In the genomic region with DNA sequence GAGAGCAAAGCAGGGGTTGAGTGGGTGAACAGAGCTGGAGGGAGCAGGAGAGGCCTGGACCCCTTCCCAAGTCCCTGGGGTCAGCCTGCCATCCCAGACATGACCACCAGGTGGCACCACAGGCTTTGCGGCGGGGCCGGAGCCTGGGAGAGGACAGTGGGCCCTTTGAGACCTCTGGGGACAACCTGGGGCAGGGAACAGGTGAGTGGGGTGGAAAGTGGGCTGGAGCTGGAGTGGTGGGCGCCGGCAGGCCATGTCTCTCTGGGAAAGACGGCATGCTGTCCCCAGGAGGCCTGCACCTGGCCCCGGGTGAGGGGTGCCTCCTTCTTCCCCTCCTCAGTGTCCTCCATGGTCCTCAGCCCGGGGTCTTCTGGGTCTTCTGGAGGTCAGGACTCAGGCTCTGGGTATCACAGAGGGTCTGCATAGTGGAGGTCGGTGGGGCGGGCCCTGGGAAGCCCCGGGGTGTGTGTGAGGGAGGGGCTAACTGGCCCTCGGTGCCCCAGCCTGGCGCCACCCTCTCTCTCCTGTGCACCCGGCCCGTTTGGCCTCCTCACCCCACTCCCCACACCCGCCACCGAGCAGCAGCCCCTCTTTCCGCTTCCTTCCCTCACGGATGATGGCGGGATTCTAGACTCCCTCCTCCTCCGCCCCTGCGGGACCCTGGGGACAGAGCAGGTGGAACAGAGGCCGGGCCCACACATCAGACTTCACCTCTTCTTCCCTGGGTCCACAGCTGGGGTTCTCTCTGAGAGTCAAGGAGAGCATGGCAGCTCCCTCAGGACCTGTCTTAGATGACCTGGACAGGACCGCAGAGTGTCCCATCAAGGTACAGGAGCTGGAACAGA, we compare ENCODE assay signal across 8 cellular contexts. TPM values are rescaled to one million over a fixed set of nuclear protein-coding genes. Genes with fewer than 3 reads are reported as not detected.
DNase-seq lines count a peak whose midpoint lies in the region; ATAC-seq and TF ChIP-seq lines count a peak whose summit lies in the region.

No MANE protein-coding gene starts in this region.

- no peak overlapping the region for H3K4me3 Mint-ChIP-seq in Caco-2 (ENCODE audit: unreplicated experiment)
- H3K4me3 Mint-ChIP-seq in activated naive CD8-positive, alpha-beta T cell treated with anti-CD3 and anti-CD28 coated beads for 36 hours = no peak overlapping the region

- H3K27ac ChIP-seq in right atrium auricular region = no peak overlapping the region
- no peak overlapping the region for H3K27ac ChIP-seq in gastrocnemius medialis

- H3K4me3 ChIP-seq in Caco-2 (ENCODE audit: low read depth, low read length) = no peak overlapping the region
- H3K4me3 ChIP-seq in right atrium auricular region = no peak overlapping the region
- no peak overlapping the region for H3K4me3 ChIP-seq in gastrocnemius medialis

- H3K36me3 ChIP-seq in Caco-2 (ENCODE audit: control insufficient read depth, insufficient read depth, low read length) (no peaks in the 10 kb centered on the region), right atrium auricular region (no peaks in the 10 kb centered on the region), gastrocnemius medialis (no peaks in the 10 kb centered on the region)

- DNase-seq in Caco-2 (peak; percentile 73 to 88), right atrium auricular region (ENCODE audit: low spot score) (peak; percentile 21), gastrocnemius medialis (peak in 1 of 2 donors; percentile 53)
- DNase-seq in activated naive CD8-positive, alpha-beta T cell treated with anti-CD3 and anti-CD28 coated beads for 36 hours = peak; percentile 68

- intact Hi-C loops in Caco-2 (cut with micrococcal nuclease; ENCODE audit: unreplicated experiment) (loop anchor here (1.0 to 2.0 kb wide), 4 partner anchors 54 to 150 kb away; no protein-coding TSS in a partner anchor), gastrocnemius medialis (cut with DNase I; ENCODE audit: low total_unique reads) (loop anchor here (1.0 kb wide), 2 partner anchors 106 to 153 kb away; no protein-coding TSS in a partner anchor)

- in situ Hi-C loops in gastrocnemius medialis (cut with MboI; ENCODE audit: low sequenced_read_pairs in 4 of 4) = loop anchor here in 1 of 4 donors (25.0 kb wide), 1 partner anchor 107 kb away; no protein-coding TSS in a partner anchor

- POLR2A ChIA-PET in Caco-2 (lab: Charles Lee) = no interaction called here

- TF ChIP-seq CTCF in Caco-2 (IDR thresholded peaks at IDR 0.05; ENCODE audit: insufficient read depth in 1 of 2, low read depth in 1 of 2, low read length in 1 of 2, severe bottlenecking in 1 of 2, unreplicated experiment in 1 of 2) (peak; percentile 97), right atrium auricular region (IDR thresholded peaks at IDR 0.05) (peak; percentile 97 to 98), gastrocnemius medialis (IDR thresholded peaks at IDR 0.05 in 4 of 5, conservative IDR thresholded peaks at IDR 0.05 in 1 of 5) (peak; percentile 94 to 99 (median 97))

- no peak for TF ChIP-seq POLR2A in gastrocnemius medialis (IDR thresholded peaks at IDR 0.05)

- BruUV-seq in Caco-2 (replicated peaks; lab: Mats Ljungman, UMichigan) = no TSS peak

- H3K27me3 ChIP-seq in Caco-2 (replicated peaks; ENCODE audit: control insufficient read depth, insufficient read depth, low read length) (no peaks in the 10 kb centered on the region; the same call in 1 of the 2 replicates), right atrium auricular region (no peaks in the 10 kb centered on the region), gastrocnemius medialis (peaks cover under 1 to 9% (median 7%) of the 10 kb centered on the region in 3 donors)

- no peaks in the 10 kb centered on the region for H3K9me3 Mint-ChIP-seq in Caco-2 (ENCODE audit: unreplicated experiment)
- H3K9me3 Mint-ChIP-seq in activated naive CD8-positive, alpha-beta T cell treated with anti-CD3 and anti-CD28 coated beads for 36 hours = no peaks in the 10 kb centered on the region

- H3K27ac Mint-ChIP-seq in Caco-2 (ENCODE audit: unreplicated experiment) = no peak overlapping the region
- no peak overlapping the region for H3K27ac Mint-ChIP-seq in activated naive CD8-positive, alpha-beta T cell treated with anti-CD3 and anti-CD28 coated beads for 36 hours

- H3K36me3 Mint-ChIP-seq in Caco-2 (ENCODE audit: insufficient read depth, unreplicated experiment) = no peaks in the 10 kb centered on the region
- no peaks in the 10 kb centered on the region for H3K36me3 Mint-ChIP-seq in activated naive CD8-positive, alpha-beta T cell treated with anti-CD3 and anti-CD28 coated beads for 36 hours

- no peaks in the 10 kb centered on the region for H3K4me1 ChIP-seq in Caco-2
- H3K4me1 ChIP-seq in right atrium auricular region = peaks cover 0 to 7% of the 10 kb centered on the region in 2 donors
- H3K4me1 ChIP-seq in gastrocnemius medialis = no peaks in the 10 kb centered on the region

- no peaks in the 10 kb centered on the region for H3K9me3 ChIP-seq in Caco-2
- H3K9me3 ChIP-seq in right atrium auricular region = no peaks in the 10 kb centered on the region
- no peaks in the 10 kb centered on the region for H3K9me3 ChIP-seq in gastrocnemius medialis

- peaks cover 6% of the 10 kb centered on the region for H3K27me3 Mint-ChIP-seq in Caco-2 (ENCODE audit: insufficient read depth, unreplicated experiment)
- peaks cover 3% of the 10 kb centered on the region for H3K27me3 Mint-ChIP-seq in activated naive CD8-positive, alpha-beta T cell treated with anti-CD3 and anti-CD28 coated beads for 36 hours

- ATAC-seq in HG02798 (IDR thresholded peaks at IDR 0.05; ENCODE audit: poor library complexity, unreplicated experiment) (peak; percentile 42), SK-N-SH treated with all-trans-retinoic acid at 6 μM for 48 hours (peak; percentile 92), gastrocnemius medialis (peak; percentile 57 to 87), HG02642 (IDR thresholded peaks at IDR 0.05; ENCODE audit: poor library complexity, unreplicated experiment) (no peak), HG02623 (IDR thresholded peaks at IDR 0.05; ENCODE audit: unreplicated experiment) (no peak)

- CTCF ChIA-PET in Caco-2 (lab: Charles Lee) = interaction anchor here (0.5 to 2.4 kb wide), 10 partner anchors 19 to 282 kb away, joined by 3 to 25 read pairs (median 4); a partner anchor contains a TSS

- H3K4me1 Mint-ChIP-seq in Caco-2 (ENCODE audit: low read depth, unreplicated experiment) = no peaks in the 10 kb centered on the region
- no peaks in the 10 kb centered on the region for H3K4me1 Mint-ChIP-seq in activated naive CD8-positive, alpha-beta T cell treated with anti-CD3 and anti-CD28 coated beads for 36 hours

TF ChIP-seq in SK-N-SH treated with all-trans-retinoic acid at 6 μM for 48 hours, 23 proteins besides CTCF, POLR2A, EP300 and RAD21:
- TF ChIP-seq BACH2 (CRISPR knock-in tag; IDR thresholded peaks at IDR 0.05; ENCODE audit: borderline replicate concordance) = no peak
- TF ChIP-seq, protein P1, sequence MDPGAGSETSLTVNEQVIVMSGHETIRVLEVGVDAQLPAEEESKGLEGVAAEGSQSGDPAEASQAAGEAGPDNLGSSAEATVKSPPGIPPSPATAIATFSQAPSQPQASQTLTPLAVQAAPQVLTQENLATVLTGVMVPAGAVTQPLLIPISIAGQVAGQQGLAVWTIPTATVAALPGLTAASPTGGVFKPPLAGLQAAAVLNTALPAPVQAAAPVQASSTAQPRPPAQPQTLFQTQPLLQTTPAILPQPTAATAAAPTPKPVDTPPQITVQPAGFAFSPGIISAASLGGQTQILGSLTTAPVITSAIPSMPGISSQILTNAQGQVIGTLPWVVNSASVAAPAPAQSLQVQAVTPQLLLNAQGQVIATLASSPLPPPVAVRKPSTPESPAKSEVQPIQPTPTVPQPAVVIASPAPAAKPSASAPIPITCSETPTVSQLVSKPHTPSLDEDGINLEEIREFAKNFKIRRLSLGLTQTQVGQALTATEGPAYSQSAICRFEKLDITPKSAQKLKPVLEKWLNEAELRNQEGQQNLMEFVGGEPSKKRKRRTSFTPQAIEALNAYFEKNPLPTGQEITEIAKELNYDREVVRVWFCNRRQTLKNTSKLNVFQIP (CRISPR knock-in tag; IDR thresholded peaks at IDR 0.05; ENCODE audit: borderline replicate concordance, low read depth) = no peak

RNA-seq across cellular contexts. Expression of a gene that starts 28.5 kb away (rescaled TPM):
- total RNA-seq in Caco-2 (2022) (0.05 TPM in 1 of 2 replicates, not detected in the other), right atrium auricular region (1 to 10 TPM in 1 of 2 donors, not detected in 1; 2.3 TPM), gastrocnemius medialis (1 to 10 TPM in 3 of 4 donors, under 1 TPM in 1; 0.71 to 4.5 (median 1.2) TPM)
- under 1 TPM; 0.04 to 0.06 TPM for total RNA-seq in activated naive CD8-positive, alpha-beta T cell treated with anti-CD3 and anti-CD28 coated beads for 36 hours

Comparison
In these comparisons a context has a peak if more than half of its experiments do, and no peak if none do; other contexts are left out.
1. ATAC-seq: peak in HG02798 (single experiment), SK-N-SH treated with all-trans-retinoic acid at 6 μM for 48 hours (single experiment) and gastrocnemius medialis (2 of 2); none in HG02642 (single experiment) and HG02623 (single experiment).
2. Peak in every context shown above with its lines, with median percentiles within 50 percentile points of each other: CTCF ChIP-seq.